ENCODE assay signal across 12 cellular contexts in genomic region chr4:154594343-154594742, GRCh38. TPM values are rescaled to one million over a fixed set of nuclear protein-coding genes. Genes with fewer than 3 reads are reported as not detected.
"Had no signal": no experiment of that assay in that cellular context is flagged by ENCODE, and none has a peak within 500 bp of the region (broad histone marks: within the 10 kb centered on the region; RNA-seq: fewer than 3 reads in every experiment).

No MANE protein-coding gene starts in this region.

RNA-seq across cellular contexts. Expression of gene FGA, which starts 3.8 kb away (rescaled TPM):
- total RNA-seq: dermis blood vessel endothelial cell, esophagus squamous epithelium, glomerular endothelial cell, kidney epithelial cell, left ventricle myocardium superior, lower leg skin, lung microvascular endothelial cell, mesenteric fat pad, mesothelial cell of epicardium, myocyte had no signal
- polyA plus RNA-seq: keratinocyte had no signal

RNA-seq across cellular contexts. Expression of gene FGG, which starts 18.1 kb away (rescaled TPM):
- total RNA-seq: dermis blood vessel endothelial cell, esophagus squamous epithelium, glomerular endothelial cell, kidney epithelial cell, left ventricle myocardium superior, lower leg skin, lung microvascular endothelial cell, mesenteric fat pad, myocyte had no signal
- polyA plus RNA-seq: heart right ventricle had no signal

RNA-seq across cellular contexts. Expression of gene FGB, which starts 31.5 kb away (rescaled TPM):
- total RNA-seq: dermis blood vessel endothelial cell, esophagus squamous epithelium, glomerular endothelial cell, left ventricle myocardium superior, lower leg skin, lung microvascular endothelial cell, mesenteric fat pad, myocyte had no signal
- polyA plus RNA-seq: heart right ventricle, keratinocyte had no signal
